8 cellular contexts compared by ENCODE assay signal in genomic region chr9:108934323-108934885, GRCh38. TPM values are rescaled to one million over a fixed set of nuclear protein-coding genes. Genes with fewer than 3 reads are reported as not detected.
A peak's percentile ranks its signal among the peaks of the same experiment; 100 is the strongest.
DNase-seq lines count a peak whose midpoint lies in the region; ATAC-seq, FAIRE-seq and TF ChIP-seq lines count a peak whose summit lies in the region.

ABITRAM (plus strand) TSS chr9:108934400; CDS start chr9:108934487, 87 bp downstream.

- H3K27ac Mint-ChIP-seq in activated naive CD4-positive, alpha-beta T cell treated with anti-CD3 and anti-CD28 coated beads, Interleukin-2, amount 50 U/mL, for 72 hours, result peak within 1 kb of the TSS; percentile 98 to 99

- peak within 1 kb of the TSS; percentile 92 for H3K4me2 ChIP-seq in Loucy (ENCODE audit: low read depth, low read length, poor library complexity, severe bottlenecking)

- peaks cover 0 to 17% of the 10 kb centered on the region in 2 donors for H3K36me3 Mint-ChIP-seq in activated naive CD4-positive, alpha-beta T cell treated with anti-CD3 and anti-CD28 coated beads, Interleukin-2, amount 50 U/mL, for 72 hours

- H3F3A ChIP-seq in Loucy (ENCODE audit: low read depth), result no peaks in the 10 kb centered on the region

- peaks cover 4% of the 10 kb centered on the region for H4K20me1 ChIP-seq in Loucy (ENCODE audit: insufficient read depth, low read length, poor library complexity, severe bottlenecking)

- no peaks in the 10 kb centered on the region for H3K9me3 Mint-ChIP-seq in activated naive CD4-positive, alpha-beta T cell treated with anti-CD3 and anti-CD28 coated beads, Interleukin-2, amount 50 U/mL, for 72 hours

- H3K36me3 ChIP-seq in Loucy (ENCODE audit: insufficient read depth, low read length) (peaks cover 2% of the 10 kb centered on the region; the same call in 1 of the 2 replicates), testis (ENCODE audit: low read depth, missing control alignments) (no peaks in the 10 kb centered on the region)

- peaks cover 27% of the 10 kb centered on the region for H3K4me1 ChIP-seq in Loucy (ENCODE audit: insufficient read depth, low read length, poor library complexity, severe bottlenecking)
- H3K4me1 ChIP-seq in testis, result peaks cover 20% of the 10 kb centered on the region

- in situ Hi-C loops in SK-MEL-5 (cut with HindIII; ENCODE audit: low pct_unique_long_range_greater_than_20kb, low sequenced_read_pairs), result no loop called here

- H3K9ac ChIP-seq in Loucy (ENCODE audit: low read depth, low read length, poor library complexity, severe bottlenecking), result peak within 1 kb of the TSS; percentile 84

- H2AFZ ChIP-seq in Loucy (ENCODE audit: low read length), result peak within 1 kb of the TSS; percentile 100

- TF ChIP-seq CTCF in Loucy (conservative IDR thresholded peaks at IDR 0.05; ENCODE audit: low read length), result no peak
- no peak for TF ChIP-seq CTCF in omental fat pad (IDR thresholded peaks at IDR 0.05)
- TF ChIP-seq CTCF in testis (IDR thresholded peaks at IDR 0.05), result no peak

- H3K4me3 ChIP-seq in Loucy (ENCODE audit: low read length, poor library complexity, severe bottlenecking), result peak within 1 kb of the TSS; percentile 99
- H3K4me3 ChIP-seq in testis, result peak within 1 kb of the TSS; percentile 79 to 95

- FAIRE-seq in H54 (lab: Jason Lieb, UNC), result peak; percentile 57

- peak; percentile 81 to 84 for ATAC-seq in activated naive CD4-positive, alpha-beta T cell treated with anti-CD3 and anti-CD28 coated beads, Interleukin-2, amount 50 U/mL, for 72 hours
- peak; percentile 92 for ATAC-seq in omental fat pad (ENCODE audit: low FRiP score)

- peak within 1 kb of the TSS; percentile 95 for H3K27ac ChIP-seq in testis

- H3K27me3 ChIP-seq in Loucy (ENCODE audit: insufficient read depth, low read length, poor library complexity, severe bottlenecking) (no peaks in the 10 kb centered on the region), testis (no peaks in the 10 kb centered on the region)

- 0% methylated on average over 17 to 46 of the region's 47 CpGs for WGBS in testis, 2 donors

- no peaks in the 10 kb centered on the region for H3K9me2 ChIP-seq in Loucy (replicated peaks; ENCODE audit: low read depth, low read length)

- DNase-seq in ELR (ENCODE audit: low read depth) (peak; percentile 83), H54 (ENCODE audit: insufficient read length, low spot score) (peak; percentile 95), SK-MEL-5 (ENCODE audit: low read depth, low spot score) (peak; percentile 81), glomerular visceral epithelial cell (ENCODE audit: extremely low spot score) (peak; percentile 86), omental fat pad (ENCODE audit: low spot score) (no peak), testis (peak; percentile 82)
- DNase-seq in activated naive CD4-positive, alpha-beta T cell treated with anti-CD3 and anti-CD28 coated beads, Interleukin-2, amount 50 U/mL, for 72 hours (ENCODE audit: low spot score in 2 of 2), result peak; percentile 72 to 79

- intact Hi-C loops in testis (cut with DNase I; ENCODE audit: low total_unique reads), result no loop called here

- peaks cover 39% of the 10 kb centered on the region for H3K79me2 ChIP-seq in Loucy (ENCODE audit: insufficient read depth, low read length)

- H3K9me3 ChIP-seq in Loucy (ENCODE audit: insufficient read depth, low read depth, low read length) (no peaks in the 10 kb centered on the region), testis (no peaks in the 10 kb centered on the region)

- TF ChIP-seq POLR2A in H54 (IDR thresholded peaks at IDR 0.05; ENCODE audit: low read depth, low read length), result peak; percentile 74
- TF ChIP-seq POLR2A in testis (IDR thresholded peaks at IDR 0.05), result no peak

RNA-seq across cellular contexts. Expression of gene ABITRAM, which starts in this region (rescaled TPM):
- total RNA-seq in SK-MEL-5 (2014; rRNA removed; shearing (Covaris generic)), result 11.8 and 14.1 TPM in 2 replicates
- 19.7 and 24.4 TPM in 2 replicates for polyA plus RNA-seq in SK-MEL-5 (2015; cell fraction: cytosol; rRNA removed)
- polyA plus RNA-seq in SK-MEL-5 (2015; cell fraction: nucleus; rRNA removed), result 39.7 and 51.4 TPM in 2 replicates
- 10 to 100 TPM; 10.0 to 17.3 TPM for total RNA-seq in activated naive CD4-positive, alpha-beta T cell treated with anti-CD3 and anti-CD28 coated beads, Interleukin-2, amount 50 U/mL, for 72 hours
- total RNA-seq in omental fat pad (1 to 10 TPM; 7.6 to 9.4 (median 9.1) TPM), testis (10 to 100 TPM in 1 of 2 donors, 1 to 10 TPM in 1; 8.6 to 18.3 TPM)
- polyA plus RNA-seq in testis (ENCODE audit: insufficient read depth, low read depth, low replicate concordance), result 33.3 TPM
